1 cellular context compared by ENCODE assay signal in the genomic region with DNA sequence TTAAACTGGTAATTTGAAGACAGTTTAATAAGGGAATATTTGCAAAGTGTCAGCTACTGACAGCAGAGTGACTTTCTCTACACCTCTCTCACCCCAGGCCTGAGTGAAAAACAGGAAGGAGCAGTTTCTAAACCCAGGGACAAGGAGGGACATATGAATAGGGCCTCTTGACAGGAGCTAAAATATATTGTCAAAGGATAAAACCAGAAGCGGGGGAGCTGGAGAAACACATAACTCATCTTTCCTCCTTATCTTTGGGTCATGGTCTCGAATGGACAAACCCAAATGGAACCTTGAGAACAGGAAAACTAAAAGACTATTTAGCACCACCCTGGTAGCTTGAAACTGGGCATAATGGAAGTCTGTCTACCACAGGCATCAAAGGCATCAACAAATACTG.
TF ChIP-seq lines count a peak whose summit lies in the region.

No MANE protein-coding gene starts in this region.

TF ChIP-seq in K562, 482 proteins besides CTCF, POLR2A, EP300 and RAD21:
- TF ChIP-seq, protein P1, sequence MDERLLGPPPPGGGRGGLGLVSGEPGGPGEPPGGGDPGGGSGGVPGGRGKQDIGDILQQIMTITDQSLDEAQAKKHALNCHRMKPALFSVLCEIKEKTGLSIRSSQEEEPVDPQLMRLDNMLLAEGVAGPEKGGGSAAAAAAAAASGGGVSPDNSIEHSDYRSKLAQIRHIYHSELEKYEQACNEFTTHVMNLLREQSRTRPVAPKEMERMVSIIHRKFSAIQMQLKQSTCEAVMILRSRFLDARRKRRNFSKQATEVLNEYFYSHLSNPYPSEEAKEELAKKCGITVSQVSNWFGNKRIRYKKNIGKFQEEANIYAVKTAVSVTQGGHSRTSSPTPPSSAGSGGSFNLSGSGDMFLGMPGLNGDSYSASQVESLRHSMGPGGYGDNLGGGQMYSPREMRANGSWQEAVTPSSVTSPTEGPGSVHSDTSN (CRISPR knock-in tag; IDR thresholded peaks at IDR 0.05; ENCODE audit: low read depth), result no peak
- TF ChIP-seq, protein P1 (tag; conservative IDR thresholded peaks at IDR 0.05; ENCODE audit: low read depth), result peak; percentile 85
- TF ChIP-seq, protein P2, sequence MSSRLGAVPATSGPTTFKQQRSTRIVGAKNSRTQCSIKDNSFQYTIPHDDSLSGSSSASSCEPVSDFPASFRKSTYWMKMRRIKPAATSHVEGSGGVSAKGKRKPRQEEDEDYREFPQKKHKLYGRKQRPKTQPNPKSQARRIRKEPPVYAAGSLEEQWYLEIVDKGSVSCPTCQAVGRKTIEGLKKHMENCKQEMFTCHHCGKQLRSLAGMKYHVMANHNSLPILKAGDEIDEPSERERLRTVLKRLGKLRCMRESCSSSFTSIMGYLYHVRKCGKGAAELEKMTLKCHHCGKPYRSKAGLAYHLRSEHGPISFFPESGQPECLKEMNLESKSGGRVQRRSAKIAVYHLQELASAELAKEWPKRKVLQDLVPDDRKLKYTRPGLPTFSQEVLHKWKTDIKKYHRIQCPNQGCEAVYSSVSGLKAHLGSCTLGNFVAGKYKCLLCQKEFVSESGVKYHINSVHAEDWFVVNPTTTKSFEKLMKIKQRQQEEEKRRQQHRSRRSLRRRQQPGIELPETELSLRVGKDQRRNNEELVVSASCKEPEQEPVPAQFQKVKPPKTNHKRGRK (tag; IDR thresholded peaks at IDR 0.05), result no peak
- peak; percentile 75 for TF ChIP-seq MEIS2 (IDR thresholded peaks at IDR 0.05; ENCODE audit: partially characterized antibody)
- TF ChIP-seq, protein P3, sequence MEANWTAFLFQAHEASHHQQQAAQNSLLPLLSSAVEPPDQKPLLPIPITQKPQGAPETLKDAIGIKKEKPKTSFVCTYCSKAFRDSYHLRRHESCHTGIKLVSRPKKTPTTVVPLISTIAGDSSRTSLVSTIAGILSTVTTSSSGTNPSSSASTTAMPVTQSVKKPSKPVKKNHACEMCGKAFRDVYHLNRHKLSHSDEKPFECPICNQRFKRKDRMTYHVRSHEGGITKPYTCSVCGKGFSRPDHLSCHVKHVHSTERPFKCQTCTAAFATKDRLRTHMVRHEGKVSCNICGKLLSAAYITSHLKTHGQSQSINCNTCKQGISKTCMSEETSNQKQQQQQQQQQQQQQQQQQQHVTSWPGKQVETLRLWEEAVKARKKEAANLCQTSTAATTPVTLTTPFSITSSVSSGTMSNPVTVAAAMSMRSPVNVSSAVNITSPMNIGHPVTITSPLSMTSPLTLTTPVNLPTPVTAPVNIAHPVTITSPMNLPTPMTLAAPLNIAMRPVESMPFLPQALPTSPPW (CRISPR knock-in tag; IDR thresholded peaks at IDR 0.05), result 0 out of 2 replicates have a peak, but pooled peaks have one; percentile 10
TF ChIP-seq in K562: peak in this region for 3.
